Comparison of ENCODE assay signal across 11 cellular contexts in genomic region chr1:158371188-158371953, GRCh38. TPM values are rescaled to one million over a fixed set of nuclear protein-coding genes. Genes with fewer than 3 reads are reported as not detected.
A peak's percentile ranks its signal among the peaks of the same experiment; 100 is the strongest.
DNase-seq lines count a peak whose midpoint lies in the region; ATAC-seq and TF ChIP-seq lines count a peak whose summit lies in the region.
"Had no signal": no experiment of that assay in that cellular context is flagged by ENCODE, and none has a peak within 500 bp of the region (broad histone marks: within the 10 kb centered on the region; RNA-seq: fewer than 3 reads in every experiment).

No MANE protein-coding gene starts in this region.

- peaks cover 0 to 25% of the 10 kb centered on the region in 2 donors for H3K36me3 Mint-ChIP-seq in activated naive CD4-positive, alpha-beta T cell treated with anti-CD3 and anti-CD28 coated beads, Interleukin-2, amount 50 U/mL, for 72 hours
- H3K36me3 Mint-ChIP-seq in activated B cell treated with CpG ODN at 0.5 μM for 24 hours (ENCODE audit: low read depth), result peaks cover 4% of the 10 kb centered on the region

- H3K27ac Mint-ChIP-seq in activated naive CD4-positive, alpha-beta T cell treated with anti-CD3 and anti-CD28 coated beads, Interleukin-2, amount 50 U/mL, for 72 hours, result no peak overlapping the region
- no peak overlapping the region for H3K27ac Mint-ChIP-seq in activated B cell treated with CpG ODN at 0.5 μM for 24 hours
- no peak overlapping the region for H3K27ac Mint-ChIP-seq in stimulated activated naive CD8-positive, alpha-beta T cell treated with anti-CD3 and anti-CD28 coated beads, Interleukin-15, amount 100 ng/mL, for 72 hours

- POLR2A ChIA-PET in activated B cell treated with CpG ODN at 0.5 μM for 24 hours (lab: Charles Lee), result no interaction called here

- no peaks in the 10 kb centered on the region; the same call in 1 of the 2 replicates for H3K9me3 ChIP-seq in MG63

- no peaks in the 10 kb centered on the region for H3K27me3 ChIP-seq in MG63

- no peak overlapping the region for H3K4me3 ChIP-seq in MG63
- H3K4me3 ChIP-seq: psoas muscle had no signal

- H3K4me1 Mint-ChIP-seq in activated B cell treated with CpG ODN at 0.5 μM for 24 hours, result peaks cover 8% of the 10 kb centered on the region
- peaks cover 13% of the 10 kb centered on the region for H3K4me1 Mint-ChIP-seq in stimulated activated naive CD8-positive, alpha-beta T cell treated with anti-CD3 and anti-CD28 coated beads, Interleukin-15, amount 100 ng/mL, for 72 hours

- no peak overlapping the region for H3K4me3 Mint-ChIP-seq in activated B cell treated with CpG ODN at 0.5 μM for 24 hours
- H3K4me3 Mint-ChIP-seq in stimulated activated naive CD8-positive, alpha-beta T cell treated with anti-CD3 and anti-CD28 coated beads, Interleukin-15, amount 100 ng/mL, for 72 hours, result no peak overlapping the region
- H3K4me3 Mint-ChIP-seq: central memory CD8-positive, alpha-beta T cell had no signal

- peaks cover under 1% of the 10 kb centered on the region for H3K27me3 Mint-ChIP-seq in activated B cell treated with CpG ODN at 0.5 μM for 24 hours
- peaks cover 52% of the 10 kb centered on the region for H3K27me3 Mint-ChIP-seq in stimulated activated naive CD8-positive, alpha-beta T cell treated with anti-CD3 and anti-CD28 coated beads, Interleukin-15, amount 100 ng/mL, for 72 hours

- DNase-seq in activated naive CD4-positive, alpha-beta T cell treated with anti-CD3 and anti-CD28 coated beads, Interleukin-2, amount 50 U/mL, for 72 hours (ENCODE audit: low spot score in 2 of 2), result peak; percentile 40 to 69
- no peak for DNase-seq in activated naive CD4-positive, alpha-beta T cell (lab: John Stamatoyannopoulos, UW)
- DNase-seq in activated B cell treated with CpG ODN at 0.5 μM for 24 hours (no peak), HuH-7.5 (ENCODE audit: low spot score) (no peak), NCI-H226 (no peak), MG63 (no peak)
- peak; percentile 52 to 82 for DNase-seq in stimulated activated naive CD8-positive, alpha-beta T cell treated with anti-CD3 and anti-CD28 coated beads, Interleukin-15, amount 100 ng/mL, for 72 hours
- DNase-seq: NCI-H2107, psoas muscle had no signal

- H3K9me3 Mint-ChIP-seq in activated naive CD4-positive, alpha-beta T cell treated with anti-CD3 and anti-CD28 coated beads, Interleukin-2, amount 50 U/mL, for 72 hours, result peaks cover 15 to 20% of the 10 kb centered on the region in 2 donors
- peaks cover 12% of the 10 kb centered on the region for H3K9me3 Mint-ChIP-seq in activated B cell treated with CpG ODN at 0.5 μM for 24 hours
- peaks cover 15 to 24% of the 10 kb centered on the region in 2 donors for H3K9me3 Mint-ChIP-seq in stimulated activated naive CD8-positive, alpha-beta T cell treated with anti-CD3 and anti-CD28 coated beads, Interleukin-15, amount 100 ng/mL, for 72 hours

- intact Hi-C loops in activated B cell treated with CpG ODN at 0.5 μM for 24 hours (cut with micrococcal nuclease), result no loop called here

- CTCF ChIA-PET in activated B cell treated with CpG ODN at 0.5 μM for 24 hours (lab: Charles Lee), result no interaction called here

- no peak for TF ChIP-seq CTCF in activated B cell treated with CpG ODN at 0.5 μM for 24 hours (IDR thresholded peaks at IDR 0.05)

- peak; percentile 99 to 100 for ATAC-seq in activated naive CD4-positive, alpha-beta T cell treated with anti-CD3 and anti-CD28 coated beads, Interleukin-2, amount 50 U/mL, for 72 hours
- ATAC-seq in HG02798 (IDR thresholded peaks at IDR 0.05; ENCODE audit: poor library complexity, unreplicated experiment) (peak; percentile 97), activated B cell treated with CpG ODN at 0.5 μM for 24 hours (ENCODE audit: low read depth) (peak; percentile 90)
- peak; percentile 100 for ATAC-seq in stimulated activated naive CD8-positive, alpha-beta T cell treated with anti-CD3 and anti-CD28 coated beads, Interleukin-15, amount 100 ng/mL, for 72 hours
- ATAC-seq: psoas muscle had no signal

- no peaks in the 10 kb centered on the region for H3K36me3 ChIP-seq in MG63

RNA-seq across cellular contexts. Expression of gene CD1E, which starts 17.7 kb away (rescaled TPM):
- total RNA-seq in activated naive CD4-positive, alpha-beta T cell treated with anti-CD3 and anti-CD28 coated beads, Interleukin-2, amount 50 U/mL, for 72 hours, result not detected
- total RNA-seq in activated B cell treated with CpG ODN at 0.5 μM for 24 hours, result not detected in 2 replicates
- total RNA-seq in MG63 (2014; rRNA removed; shearing (Covaris generic); ENCODE audit: low replicate concordance), result not detected in 2 replicates
- total RNA-seq: psoas muscle had no signal

RNA-seq across cellular contexts. Expression of gene OR10T2, which starts 27.9 kb away (rescaled TPM):
- total RNA-seq in activated naive CD4-positive, alpha-beta T cell treated with anti-CD3 and anti-CD28 coated beads, Interleukin-2, amount 50 U/mL, for 72 hours, result not detected
- total RNA-seq in activated B cell treated with CpG ODN at 0.5 μM for 24 hours, result not detected in 2 replicates
- total RNA-seq in MG63 (2014; rRNA removed; shearing (Covaris generic); ENCODE audit: low replicate concordance), result not detected in 2 replicates
- total RNA-seq: psoas muscle had no signal

RNA-seq across cellular contexts. Expression of gene CD1B, which starts 40.0 kb away (rescaled TPM):
- total RNA-seq in activated naive CD4-positive, alpha-beta T cell treated with anti-CD3 and anti-CD28 coated beads, Interleukin-2, amount 50 U/mL, for 72 hours, result not detected
- not detected in 2 replicates for total RNA-seq in activated B cell treated with CpG ODN at 0.5 μM for 24 hours
- total RNA-seq in MG63 (2014; rRNA removed; shearing (Covaris generic); ENCODE audit: low replicate concordance), result not detected in 2 replicates
- total RNA-seq: psoas muscle had no signal

RNA-seq across cellular contexts. Expression of gene OR10K2, which starts 54.7 kb away (rescaled TPM):
- not detected for total RNA-seq in activated naive CD4-positive, alpha-beta T cell treated with anti-CD3 and anti-CD28 coated beads, Interleukin-2, amount 50 U/mL, for 72 hours
- not detected in 2 replicates for total RNA-seq in activated B cell treated with CpG ODN at 0.5 μM for 24 hours
- total RNA-seq in MG63 (2014; rRNA removed; shearing (Covaris generic); ENCODE audit: low replicate concordance), result not detected in 2 replicates
- total RNA-seq: psoas muscle had no signal

Comparison
In these comparisons a context has a peak if more than half of its experiments do, and no peak if none do; other contexts are left out.
1. DNase-seq: peak in activated naive CD4-positive, alpha-beta T cell treated with anti-CD3 and anti-CD28 coated beads, Interleukin-2, amount 50 U/mL, for 72 hours (2 of 2) and stimulated activated naive CD8-positive, alpha-beta T cell treated with anti-CD3 and anti-CD28 coated beads, Interleukin-15, amount 100 ng/mL, for 72 hours (2 of 2); none in activated naive CD4-positive, alpha-beta T cell (0 of 4), activated B cell treated with CpG ODN at 0.5 μM for 24 hours (single experiment), HuH-7.5 (single experiment), NCI-H226 (single experiment) and MG63 (single experiment).
2. Peak in every context shown above with its lines, with median percentiles within 50 percentile points of each other: ATAC-seq.